ENCODE assay signal across 11 cellular contexts in the genomic region with DNA sequence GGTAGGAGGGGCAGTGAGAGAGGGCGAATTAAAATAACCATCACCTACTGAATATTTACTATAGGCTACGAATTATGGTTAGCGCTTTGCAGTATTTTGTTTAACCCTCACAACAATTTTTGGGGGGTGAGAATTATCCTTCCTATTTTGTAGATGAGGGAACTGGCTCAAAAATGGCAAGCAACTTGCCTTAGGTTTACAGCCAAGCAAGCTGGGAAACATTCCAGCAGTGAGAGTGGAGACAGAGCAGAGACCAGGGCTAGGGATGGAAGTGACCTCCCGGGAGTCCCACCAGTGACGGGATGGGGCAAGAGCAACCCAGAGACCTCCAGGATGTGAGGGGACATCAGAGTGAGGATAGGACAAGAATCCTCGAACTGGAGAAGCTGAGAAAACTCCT. TPM values are rescaled to one million over a fixed set of nuclear protein-coding genes. Genes with fewer than 3 reads are reported as not detected.
DNase-seq lines count a peak whose midpoint lies in the region; ATAC-seq and TF ChIP-seq lines count a peak whose summit lies in the region.
"Had no signal": no experiment of that assay in that cellular context is flagged by ENCODE, and none has a peak within 500 bp of the region (broad histone marks: within the 10 kb centered on the region; RNA-seq: fewer than 3 reads in every experiment).

No MANE protein-coding gene starts in this region.

- no peak overlapping the region for H3K27ac ChIP-seq in GM23248
- no peak overlapping the region for H3K27ac ChIP-seq in lower lobe of right lung
- H3K27ac ChIP-seq in stomach smooth muscle (ENCODE audit: low read length), result no peak overlapping the region
- H3K27ac ChIP-seq in MM.1S (ENCODE audit: low read length), result no peak overlapping the region
- H3K27ac ChIP-seq in CD8-positive, alpha-beta T cell (ENCODE audit: low read depth, low read length), result no peak overlapping the region

- intact Hi-C loops in lower lobe of right lung (cut with DNase I), result loop anchor here (10.0 kb wide), 1 partner anchor 52 kb away; the partner anchor contains the start of genes CXCL16, MED11 and ZMYND15
- intact Hi-C loops in CD8-positive, alpha-beta T cell (cut with DNase I, micrococcal nuclease), result loop anchor here in 1 of 2 experiments (5.0 kb wide), 1 partner anchor 101 kb away; no protein-coding TSS in a partner anchor

- H2AFZ ChIP-seq in GM23248 (peak overlapping the region; percentile 84), MM.1S (ENCODE audit: low read length) (no peak overlapping the region)

- no peaks in the 10 kb centered on the region for H3K9me2 ChIP-seq in GM23248 (ENCODE audit: insufficient read depth)
- H3K9me2 ChIP-seq in MM.1S (replicated peaks; ENCODE audit: insufficient read depth, low read length), result no peaks in the 10 kb centered on the region

- H3F3A ChIP-seq in GM23248 (ENCODE audit: insufficient read depth) (peaks cover 15% of the 10 kb centered on the region), MM.1S (ENCODE audit: insufficient read depth, low read length) (no peaks in the 10 kb centered on the region)

- H3K4me2 ChIP-seq in GM23248 (ENCODE audit: unreplicated experiment), result peak overlapping the region; percentile 88
- no peak overlapping the region for H3K4me2 ChIP-seq in MM.1S (ENCODE audit: low read depth, low read length)

- peaks cover 0 to 3% (median 0%) of the 10 kb centered on the region in 5 experiments for H3K9me3 Mint-ChIP-seq in brain
- H3K9me3 Mint-ChIP-seq in CD8-positive, alpha-beta T cell, result no peaks in the 10 kb centered on the region

- 22 to 25% methylated on average over 6 of the region's 6 CpGs for WGBS in GM23248 (ENCODE audit: low coverage in 1 of 2, low lambda C conversion rate in 2 of 2, missing lambda C conversion rate in 2 of 2), 2 experiments

- H3K27me3 Mint-ChIP-seq in brain, result peaks cover 7% of the 10 kb centered on the region
- H3K27me3 Mint-ChIP-seq in CD8-positive, alpha-beta T cell (ENCODE audit: low read depth), result peaks cover 45% of the 10 kb centered on the region

- POLR2A ChIA-PET in CD8-positive, alpha-beta T cell (lab: Charles Lee), result interaction anchor here (0.8 kb wide), 1 partner anchor 9 kb away, joined by 3 read pairs; the partner anchor contains the start of gene PSMB6

- H3K9me3 ChIP-seq in GM23248 (ENCODE audit: low read depth) (no peaks in the 10 kb centered on the region), lower lobe of right lung (no peaks in the 10 kb centered on the region), stomach smooth muscle (ENCODE audit: control insufficient read depth in 2 of 2, low read length in 2 of 2) (no peaks in the 10 kb centered on the region), MM.1S (replicated peaks; ENCODE audit: insufficient read depth, low read length) (no peaks in the 10 kb centered on the region)
- H3K9me3 ChIP-seq in CD8-positive, alpha-beta T cell (ENCODE audit: low read length), result no peaks in the 10 kb centered on the region

- H3K27ac Mint-ChIP-seq in brain, result peak overlapping the region in 2 of 5 experiments; percentile 58 to 84
- no peak overlapping the region for H3K27ac Mint-ChIP-seq in CD8-positive, alpha-beta T cell

- H3K4me1 Mint-ChIP-seq in brain, result peaks cover 35% of the 10 kb centered on the region
- H3K4me1 Mint-ChIP-seq in CD8-positive, alpha-beta T cell (ENCODE audit: low read depth), result peaks cover 27% of the 10 kb centered on the region

- H3K4me3 Mint-ChIP-seq in brain, result peak overlapping the region in 4 of 5 experiments; percentile 19 to 78 (median 52)
- no peak overlapping the region for H3K4me3 Mint-ChIP-seq in CD8-positive, alpha-beta T cell

- H3K9ac ChIP-seq in GM23248 (peak overlapping the region; percentile 6; the same call in 1 of the 2 replicates), stomach smooth muscle (ENCODE audit: low read length in 2 of 2) (peak overlapping the region; percentile 18 to 36), MM.1S (ENCODE audit: low read length) (no peak overlapping the region)

- H4K20me1 ChIP-seq in GM23248 (ENCODE audit: insufficient read depth) (no peaks in the 10 kb centered on the region), MM.1S (ENCODE audit: insufficient read depth, low read length) (no peaks in the 10 kb centered on the region)

- peaks cover 23% of the 10 kb centered on the region for H3K27me3 ChIP-seq in GM23248 (replicated peaks; ENCODE audit: insufficient read depth)
- H3K27me3 ChIP-seq in lower lobe of right lung (ENCODE audit: low read depth), result peaks cover 43% of the 10 kb centered on the region
- peaks cover 17 to 22% of the 10 kb centered on the region in 2 donors for H3K27me3 ChIP-seq in stomach smooth muscle (ENCODE audit: control insufficient read depth in 1 of 2, insufficient read depth in 2 of 2, low read length in 2 of 2)
- peaks cover 55% of the 10 kb centered on the region for H3K27me3 ChIP-seq in MM.1S (replicated peaks; ENCODE audit: insufficient read depth, low read length)
- H3K27me3 ChIP-seq in CD8-positive, alpha-beta T cell (ENCODE audit: insufficient read depth, low read length), result peaks cover 19% of the 10 kb centered on the region

- H3K4me1 ChIP-seq in GM23248 (ENCODE audit: insufficient read depth) (peaks cover 19% of the 10 kb centered on the region; the same call in 1 of the 2 replicates), lower lobe of right lung (peaks cover 33% of the 10 kb centered on the region), stomach smooth muscle (ENCODE audit: control insufficient read depth, insufficient read depth, low read length) (peaks cover 35% of the 10 kb centered on the region), MM.1S (ENCODE audit: low read length) (peaks cover 3% of the 10 kb centered on the region)
- peaks cover 29% of the 10 kb centered on the region for H3K4me1 ChIP-seq in CD8-positive, alpha-beta T cell (ENCODE audit: insufficient read depth, low read length)

- no peak for ATAC-seq in lower lobe of right lung
- ATAC-seq in CD8-positive, alpha-beta T cell, result no peak

- in situ Hi-C loops in GM23248 (cut with MboI), result no loop called here

- DNase-seq in GM23248, result peak; percentile 21
- DNase-seq in lower lobe of right lung, result no peak
- no peak for DNase-seq in MM.1S
- no peak for DNase-seq in NCI-H1436 treated with DMSO at 0.1 percent for 48 hours (lab: John Stamatoyannopoulos, UW)
- DNase-seq in CD8-positive, alpha-beta T cell, result no peak
- DNase-seq: amniotic stem cell; NCI-H1048; stimulated activated CD4-positive, alpha-beta T cell treated with anti-CD3 and anti-CD28 coated beads, Interleukin-12 subunit alpha, Interleukin-12 subunit beta, amount 100 ng/mL, for 4 hours had no signal

- no peaks in the 10 kb centered on the region for H3K79me2 ChIP-seq in GM23248 (ENCODE audit: insufficient read depth)
- no peaks in the 10 kb centered on the region for H3K79me2 ChIP-seq in MM.1S (ENCODE audit: low read length)

- H3K36me3 Mint-ChIP-seq in brain, result no peaks in the 10 kb centered on the region
- no peaks in the 10 kb centered on the region for H3K36me3 Mint-ChIP-seq in CD8-positive, alpha-beta T cell

- TF ChIP-seq CTCF in brain (conservative IDR thresholded peaks at IDR 0.05) (no peak), lower lobe of right lung (IDR thresholded peaks at IDR 0.05) (no peak), MM.1S (IDR thresholded peaks at IDR 0.05; ENCODE audit: low read length) (no peak)
- no peak for TF ChIP-seq CTCF in CD8-positive, alpha-beta T cell (IDR thresholded peaks at IDR 0.05)

- H3K36me3 ChIP-seq in GM23248 (ENCODE audit: low read depth) (no peaks in the 10 kb centered on the region), lower lobe of right lung (no peaks in the 10 kb centered on the region), stomach smooth muscle (ENCODE audit: control insufficient read depth in 2 of 2, insufficient read depth in 2 of 2, low read length in 2 of 2) (no peaks in the 10 kb centered on the region), MM.1S (replicated peaks; ENCODE audit: insufficient read depth, low read length) (no peaks in the 10 kb centered on the region)
- H3K36me3 ChIP-seq in CD8-positive, alpha-beta T cell (ENCODE audit: insufficient read depth, low read length), result no peaks in the 10 kb centered on the region

- peak overlapping the region; percentile 64 for H3K4me3 ChIP-seq in GM23248
- peak overlapping the region; percentile 34 for H3K4me3 ChIP-seq in lower lobe of right lung
- peak overlapping the region; percentile 68 to 75 for H3K4me3 ChIP-seq in stomach smooth muscle (ENCODE audit: low read length in 2 of 2)
- H3K4me3 ChIP-seq in MM.1S (ENCODE audit: low read length), result no peak overlapping the region
- no peak overlapping the region for H3K4me3 ChIP-seq in CD8-positive, alpha-beta T cell (ENCODE audit: low read depth, low read length)

- CTCF ChIA-PET in CD8-positive, alpha-beta T cell (lab: Charles Lee), result interaction anchor here (0.8 to 1.6 kb wide), 6 partner anchors 39 to 103 kb away, joined by 3 to 4 read pairs (median 4); partner anchors contain the start of genes CXCL16 and ZMYND15

RNA-seq across cellular contexts. Expression of gene VMO1, which starts 0.4 kb away (rescaled TPM):
- not detected in 2 replicates for total RNA-seq in GM23248 (2014; rRNA removed; shearing (Covaris generic))
- polyA plus RNA-seq in GM23248 (2016; fragmentation: Nextera tagmentation; extraction: Ambion mirVana) (0.63 and 0.93 TPM in 2 replicates), brain (ENCODE audit: insufficient read depth, low read depth, low replicate concordance) (3.3 TPM)
- 9.9 TPM for total RNA-seq in lower lobe of right lung
- total RNA-seq in CD8-positive, alpha-beta T cell, result not detected

RNA-seq across cellular contexts. Expression of gene GLTPD2, which starts 2.2 kb away (rescaled TPM):
- total RNA-seq in GM23248 (2014; rRNA removed; shearing (Covaris generic)), result 2.2 TPM in 1 of 2 replicates, not detected in the other
- 0.50 and 0.61 TPM in 2 replicates for polyA plus RNA-seq in GM23248 (2016; fragmentation: Nextera tagmentation; extraction: Ambion mirVana)
- polyA plus RNA-seq in brain (ENCODE audit: insufficient read depth, low read depth, low replicate concordance), result not detected
- not detected for total RNA-seq in lower lobe of right lung
- total RNA-seq in CD8-positive, alpha-beta T cell, result under 1 TPM in 1 of 2 experiments, not detected in 1; 0.33 TPM
- total RNA-seq: RPMI7951 had no signal

RNA-seq across cellular contexts. Expression of gene PSMB6, which starts 9.4 kb away (rescaled TPM):
- total RNA-seq in GM23248 (2014; rRNA removed; shearing (Covaris generic)), result 92.1 and 148 TPM in 2 replicates
- polyA plus RNA-seq in GM23248 (2016; fragmentation: Nextera tagmentation; extraction: Ambion mirVana) (308 and 315 TPM in 2 replicates), brain (ENCODE audit: insufficient read depth, low read depth, low replicate concordance) (308 TPM)
- 95.5 TPM for total RNA-seq in lower lobe of right lung
- total RNA-seq in CD8-positive, alpha-beta T cell, result 10 to 100 TPM; 54.9 to 62.6 TPM

RNA-seq across cellular contexts. Expression of gene TM4SF5, which starts 14.8 kb away (rescaled TPM):
- total RNA-seq in GM23248 (2014; rRNA removed; shearing (Covaris generic)), result not detected in 2 replicates
- polyA plus RNA-seq in GM23248 (2016; fragmentation: Nextera tagmentation; extraction: Ambion mirVana), result not detected in 2 replicates
- polyA plus RNA-seq in brain (ENCODE audit: insufficient read depth, low read depth, low replicate concordance), result not detected
- total RNA-seq in lower lobe of right lung, result not detected
- not detected for total RNA-seq in CD8-positive, alpha-beta T cell
- total RNA-seq: RPMI7951 had no signal

Comparison
In these comparisons a context has a peak if more than half of its experiments do, and no peak if none do; other contexts are left out.
1. H3K4me3 ChIP-seq: peak in GM23248 (single experiment), lower lobe of right lung (single experiment) and stomach smooth muscle (2 of 2); none in MM.1S (single experiment) and CD8-positive, alpha-beta T cell (single experiment).